Comparison of ENCODE assay signal across 15 cellular contexts in genomic region chr4:101393256-101393655, GRCh38. TPM values are rescaled to one million over a fixed set of nuclear protein-coding genes. Genes with fewer than 3 reads are reported as not detected.
DNase-seq lines count a peak whose midpoint lies in the region; ATAC-seq and TF ChIP-seq lines count a peak whose summit lies in the region.
"Had no signal": no experiment of that assay in that cellular context is flagged by ENCODE, and none has a peak within 500 bp of the region (broad histone marks: within the 10 kb centered on the region; RNA-seq: fewer than 3 reads in every experiment).

No MANE protein-coding gene starts in this region.

- H3K4me3 Mint-ChIP-seq in natural killer cell = no peak overlapping the region
- H3K4me3 Mint-ChIP-seq: activated naive CD4-positive, alpha-beta T cell treated with anti-CD3 and anti-CD28 coated beads, Interleukin-2, amount 50 U/mL, for 24 hours; effector memory CD8-positive, alpha-beta T cell; neural crest cell had no signal

- CTCF ChIA-PET in BJ (lab: Yijun Ruan, JAX) = no interaction called here

- no peaks in the 10 kb centered on the region for H3K9me3 Mint-ChIP-seq in natural killer cell
- H3K9me3 Mint-ChIP-seq: effector memory CD8-positive, alpha-beta T cell had no signal

- no peaks in the 10 kb centered on the region for H3K27me3 ChIP-seq in BJ (ENCODE audit: control insufficient read depth, insufficient read depth, low read length)

- no peak for ATAC-seq in GM18858 (IDR thresholded peaks at IDR 0.05; ENCODE audit: unreplicated experiment)
- no peak for ATAC-seq in natural killer cell
- no peak for ATAC-seq in GM18505 (IDR thresholded peaks at IDR 0.05; ENCODE audit: unreplicated experiment)
- ATAC-seq: effector memory CD8-positive, alpha-beta T cell; K562 had no signal

- intact Hi-C loops in natural killer cell (cut with micrococcal nuclease) = no loop called here

- DNase-seq in BJ (ENCODE audit: low read depth) (peak; percentile 9), HS-27A (ENCODE audit: low read depth) (peak; percentile 7), amniotic epithelial cell (ENCODE audit: low read depth) (peak; percentile 25), islet precursor cell (peak; percentile 66), natural killer cell (no peak)
- DNase-seq in activated T-cell treated with anti-CD3 and anti-CD28 coated beads, Interleukin-2, amount 50 U/mL, for 48 hours = no peak
- DNase-seq: COR-L47; effector memory CD8-positive, alpha-beta T cell; NCI-H2171 had no signal

- H3K36me3 ChIP-seq in BJ (ENCODE audit: control insufficient read depth, insufficient read depth, low read length) = no peaks in the 10 kb centered on the region

- POLR2A ChIA-PET in BJ (lab: Charles Lee) = no interaction called here

- H3K4me3 ChIP-seq in BJ (ENCODE audit: low read depth, low read length) = no peak overlapping the region
- H3K4me3 ChIP-seq: K562, SK-N-MC had no signal

- H3K27me3 Mint-ChIP-seq in natural killer cell (ENCODE audit: low read depth in 2 of 2) = peaks cover 3 to 8% of the 10 kb centered on the region in 2 donors

- H3K4me1 Mint-ChIP-seq in natural killer cell = no peaks in the 10 kb centered on the region
- H3K4me1 Mint-ChIP-seq: activated naive CD4-positive, alpha-beta T cell treated with anti-CD3 and anti-CD28 coated beads, Interleukin-2, amount 50 U/mL, for 24 hours; neural crest cell had no signal

- H3K36me3 Mint-ChIP-seq in natural killer cell = peaks cover 14% of the 10 kb centered on the region

- TF ChIP-seq CTCF in BJ (IDR thresholded peaks at IDR 0.05; ENCODE audit: insufficient read depth, low read depth, low read length) (no peak), natural killer cell (IDR thresholded peaks at IDR 0.05) (no peak)

- no peak overlapping the region for H3K27ac Mint-ChIP-seq in natural killer cell
- H3K27ac Mint-ChIP-seq: activated naive CD4-positive, alpha-beta T cell treated with anti-CD3 and anti-CD28 coated beads, Interleukin-2, amount 50 U/mL, for 24 hours; effector memory CD8-positive, alpha-beta T cell had no signal

- no peak for TF ChIP-seq POLR2A in GM18505 (IDR thresholded peaks at IDR 0.05; ENCODE audit: borderline replicate concordance, extremely low read depth, insufficient read depth, insufficient read length)

RNA-seq across cellular contexts. Expression of gene PPP3CA, which starts 45.9 kb away (rescaled TPM):
- polyA plus RNA-seq in BJ (2011; rRNA removed) = 10.6 and 20.0 TPM in 2 replicates
- polyA minus RNA-seq in BJ (2011; rRNA and poly(A)+ RNA removed) = 26.2 and 30.3 TPM in 2 replicates
- 10 to 100 TPM; 53.1 to 73.1 (median 58.0) TPM for total RNA-seq in natural killer cell

Comparison
In these comparisons a context has a peak if more than half of its experiments do, and no peak if none do; other contexts are left out.
1. DNase-seq: peak in BJ (single experiment), HS-27A (single experiment), amniotic epithelial cell (single experiment) and islet precursor cell (single experiment); none in activated T-cell treated with anti-CD3 and anti-CD28 coated beads, Interleukin-2, amount 50 U/mL, for 48 hours (0 of 2) and natural killer cell (single experiment).